ENCODE assay signal across 1 cellular context in the genomic region with DNA sequence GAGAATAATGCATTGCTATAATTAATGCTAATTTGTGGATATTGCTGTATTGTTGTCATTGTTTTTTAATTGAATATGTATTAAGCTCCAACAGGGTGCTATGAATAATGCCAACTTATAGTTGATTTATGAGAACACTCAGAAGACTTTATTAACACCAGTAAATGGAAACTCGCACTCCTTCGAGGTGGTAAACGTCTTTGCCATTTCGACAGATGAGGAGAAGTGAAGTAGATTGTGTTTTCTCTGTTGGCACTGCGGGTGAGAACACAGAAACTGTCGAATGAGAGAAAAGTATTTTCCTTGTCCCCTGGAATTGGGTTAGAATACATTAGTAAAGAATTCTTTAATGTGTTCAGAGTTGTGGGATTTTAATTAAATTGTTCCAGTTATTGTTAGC.
TF ChIP-seq lines count a peak whose summit lies in the region.

No MANE protein-coding gene starts in this region.

TF ChIP-seq in SK-N-SH treated with all-trans-retinoic acid at 6 μM for 48 hours, 23 proteins besides CTCF, POLR2A, EP300 and RAD21 (continued from another document):
- TF ChIP-seq, protein P1, sequence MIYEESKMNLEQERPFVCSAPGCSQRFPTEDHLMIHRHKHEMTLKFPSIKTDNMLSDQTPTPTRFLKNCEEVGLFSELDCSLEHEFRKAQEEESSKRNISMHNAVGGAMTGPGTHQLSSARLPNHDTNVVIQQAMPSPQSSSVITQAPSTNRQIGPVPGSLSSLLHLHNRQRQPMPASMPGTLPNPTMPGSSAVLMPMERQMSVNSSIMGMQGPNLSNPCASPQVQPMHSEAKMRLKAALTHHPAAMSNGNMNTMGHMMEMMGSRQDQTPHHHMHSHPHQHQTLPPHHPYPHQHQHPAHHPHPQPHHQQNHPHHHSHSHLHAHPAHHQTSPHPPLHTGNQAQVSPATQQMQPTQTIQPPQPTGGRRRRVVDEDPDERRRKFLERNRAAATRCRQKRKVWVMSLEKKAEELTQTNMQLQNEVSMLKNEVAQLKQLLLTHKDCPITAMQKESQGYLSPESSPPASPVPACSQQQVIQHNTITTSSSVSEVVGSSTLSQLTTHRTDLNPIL (CRISPR knock-in tag; IDR thresholded peaks at IDR 0.05; ENCODE audit: low read depth): no peak
- no peak for TF ChIP-seq OSR1 (CRISPR knock-in tag; IDR thresholded peaks at IDR 0.05)
- no peak for TF ChIP-seq TSHZ2 (CRISPR knock-in tag; IDR thresholded peaks at IDR 0.05)
- TF ChIP-seq TOX (CRISPR knock-in tag; IDR thresholded peaks at IDR 0.05; ENCODE audit: borderline replicate concordance): no peak
- no peak for TF ChIP-seq ESRRG (CRISPR knock-in tag; IDR thresholded peaks at IDR 0.05)
- TF ChIP-seq ZFP3 (CRISPR knock-in tag; IDR thresholded peaks at IDR 0.05): no peak
- no peak for TF ChIP-seq ZNF70 (CRISPR knock-in tag; IDR thresholded peaks at IDR 0.05)
- TF ChIP-seq ARNTL (CRISPR knock-in tag; IDR thresholded peaks at IDR 0.05; ENCODE audit: borderline replicate concordance, low read depth): no peak
- TF ChIP-seq ZNF565 (CRISPR knock-in tag; conservative IDR thresholded peaks at IDR 0.05; ENCODE audit: low read depth): no peak
- no peak for TF ChIP-seq GLIS3 (CRISPR knock-in tag; IDR thresholded peaks at IDR 0.05)
- TF ChIP-seq ZNF8 (CRISPR knock-in tag; IDR thresholded peaks at IDR 0.05): no peak
